In genomic region chr17:48037036-48037881, GRCh38 we compare ENCODE assay signal across 8 cellular contexts. TPM values are rescaled to one million over a fixed set of nuclear protein-coding genes. Genes with fewer than 3 reads are reported as not detected.
DNase-seq lines count a peak whose midpoint lies in the region; ATAC-seq and TF ChIP-seq lines count a peak whose summit lies in the region.

Gene COPZ2, minus strand, starts transcription at chr17:48037797. Its CDS starts 20 bp downstream, at chr17:48037777.

- TF ChIP-seq CTCF in DND-41 (IDR thresholded peaks at IDR 0.05; ENCODE audit: borderline replicate concordance, extremely low read depth, low read length, poor library complexity, severe bottlenecking): peak; percentile 13
- peak; percentile 83 for TF ChIP-seq CTCF in activated CD8-positive, alpha-beta T cell treated with anti-CD3 and anti-CD28 coated beads for 36 hours (IDR thresholded peaks at IDR 0.05)

- H4K20me1 ChIP-seq in DND-41 (ENCODE audit: insufficient read depth, low read length): no peaks in the 10 kb centered on the region; the same call in 1 of the 2 replicates

- WGBS in HUES64: 5% methylated on average over 81 of the region's 81 CpGs

- CTCF ChIA-PET in activated CD8-positive, alpha-beta T cell treated with anti-CD3 and anti-CD28 coated beads for 36 hours (lab: Charles Lee): interaction anchor here (0.6 to 4.4 kb wide), 22 partner anchors 10 to 582 kb away, joined by 3 to 55 read pairs (median 5); partner anchors contain the start of genes CBX1, CDK5RAP3 and NFE2L1

- H3K27me3 Mint-ChIP-seq in activated CD8-positive, alpha-beta T cell treated with anti-CD3 and anti-CD28 coated beads for 36 hours: peaks cover 29% of the 10 kb centered on the region

- no peaks in the 10 kb centered on the region for H3K9me3 Mint-ChIP-seq in activated CD8-positive, alpha-beta T cell treated with anti-CD3 and anti-CD28 coated beads for 36 hours

- H3K4me2 ChIP-seq in DND-41 (ENCODE audit: insufficient read depth, low read length): no peak within 1 kb of the TSS

- H3K36me3 ChIP-seq in DND-41 (ENCODE audit: insufficient read depth, low read length) (no peaks in the 10 kb centered on the region), HUES64 (ENCODE audit: insufficient read depth, low read length) (no peaks in the 10 kb centered on the region), stomach smooth muscle (ENCODE audit: control insufficient read depth in 2 of 2, insufficient read depth in 2 of 2, low read length in 2 of 2) (peaks cover 0 to 3% of the 10 kb centered on the region in 2 donors)

- H3K27me3 ChIP-seq in DND-41 (ENCODE audit: insufficient read depth, low read length, poor library complexity) (peaks cover 47% of the 10 kb centered on the region), HUES64 (ENCODE audit: insufficient read depth, low read length) (peaks cover 37% of the 10 kb centered on the region), mononuclear cell (ENCODE audit: insufficient read depth, low read length) (peaks cover 27% of the 10 kb centered on the region), stomach smooth muscle (ENCODE audit: control insufficient read depth in 1 of 2, insufficient read depth in 2 of 2, low read length in 2 of 2) (no peaks in the 10 kb centered on the region)

- peak within 1 kb of the TSS; percentile 72 for H3K4me3 Mint-ChIP-seq in activated CD8-positive, alpha-beta T cell treated with anti-CD3 and anti-CD28 coated beads for 36 hours

- in situ Hi-C loops in endometrial microvascular endothelial cells (cut with HindIII; ENCODE audit: inconsistent ontology term, low pct_unique_long_range_greater_than_20kb, low sequenced_read_pairs): no loop called here

- no peak within 1 kb of the TSS for H3K27ac ChIP-seq in DND-41 (ENCODE audit: low read length)
- H3K27ac ChIP-seq in HUES64 (ENCODE audit: low read depth, low read length): no peak within 1 kb of the TSS
- H3K27ac ChIP-seq in stomach smooth muscle (ENCODE audit: low read length): peak within 1 kb of the TSS; percentile 66

- ATAC-seq in DND-41 (ENCODE audit: insufficient read depth, low read depth) (no peak), GM21528 (IDR thresholded peaks at IDR 0.05; ENCODE audit: low FRiP score, unreplicated experiment) (no peak)
- peak; percentile 92 for ATAC-seq in activated CD8-positive, alpha-beta T cell treated with anti-CD3 and anti-CD28 coated beads for 36 hours

- H3K9me3 ChIP-seq in DND-41 (ENCODE audit: insufficient read depth, low read length, severe bottlenecking) (no peaks in the 10 kb centered on the region), HUES64 (ENCODE audit: insufficient read depth, low read depth, low read length) (no peaks in the 10 kb centered on the region), mononuclear cell (ENCODE audit: low read depth, low read length) (no peaks in the 10 kb centered on the region), stomach smooth muscle (ENCODE audit: control insufficient read depth in 2 of 2, low read length in 2 of 2) (no peaks in the 10 kb centered on the region)

- H3K4me1 Mint-ChIP-seq in activated CD8-positive, alpha-beta T cell treated with anti-CD3 and anti-CD28 coated beads for 36 hours (ENCODE audit: low read depth): peaks cover 8% of the 10 kb centered on the region

- no peak for DNase-seq in DND-41
- peak; percentile 74 for DNase-seq in activated CD8-positive, alpha-beta T cell treated with anti-CD3 and anti-CD28 coated beads for 36 hours
- no peak for DNase-seq in DMS114 treated with DMSO at 0.1 percent for 48 hours (lab: John Stamatoyannopoulos, UW; ENCODE audit: unreplicated experiment)

- POLR2A ChIA-PET in activated CD8-positive, alpha-beta T cell treated with anti-CD3 and anti-CD28 coated beads for 36 hours (lab: Charles Lee): interaction anchor here (0.6 to 4.8 kb wide), 3 partner anchors 11 to 334 kb away, joined by 3 to 26 read pairs (median 4); partner anchors contain the start of gene NFE2L1

- H3K4me3 ChIP-seq in DND-41 (ENCODE audit: low read depth in 1 of 2, low read length in 2 of 2) (no peak within 1 kb of the TSS), HUES64 (ENCODE audit: low read length) (peak within 1 kb of the TSS; percentile 67), mononuclear cell (ENCODE audit: low read length) (peak within 1 kb of the TSS; percentile 47), stomach smooth muscle (ENCODE audit: low read length in 2 of 2) (peak within 1 kb of the TSS; percentile 69 to 82)

- intact Hi-C loops in activated CD8-positive, alpha-beta T cell treated with anti-CD3 and anti-CD28 coated beads for 36 hours (cut with micrococcal nuclease): no loop called here

- peak within 1 kb of the TSS; percentile 58 for H3K27ac Mint-ChIP-seq in activated CD8-positive, alpha-beta T cell treated with anti-CD3 and anti-CD28 coated beads for 36 hours

- no peak within 1 kb of the TSS for H2AFZ ChIP-seq in DND-41 (ENCODE audit: low read depth, low read length)

- no peaks in the 10 kb centered on the region for H3K4me1 ChIP-seq in DND-41 (ENCODE audit: insufficient read depth, low read length)
- peaks cover 4% of the 10 kb centered on the region; the same call in 1 of the 2 replicates for H3K4me1 ChIP-seq in HUES64 (ENCODE audit: insufficient read depth, low read length)
- H3K4me1 ChIP-seq in mononuclear cell (ENCODE audit: insufficient read depth, low read length): peaks cover 14% of the 10 kb centered on the region
- peaks cover 15% of the 10 kb centered on the region for H3K4me1 ChIP-seq in stomach smooth muscle (ENCODE audit: control insufficient read depth, insufficient read depth, low read length)

- H3K79me2 ChIP-seq in DND-41 (ENCODE audit: insufficient read depth, low read length): no peaks in the 10 kb centered on the region

- no peaks in the 10 kb centered on the region for H3K36me3 Mint-ChIP-seq in activated CD8-positive, alpha-beta T cell treated with anti-CD3 and anti-CD28 coated beads for 36 hours (ENCODE audit: low read depth)

- H3K9ac ChIP-seq in DND-41 (ENCODE audit: low read depth, low read length) (no peak within 1 kb of the TSS), HUES64 (ENCODE audit: low read depth, low read length) (no peak within 1 kb of the TSS), stomach smooth muscle (ENCODE audit: low read length in 2 of 2) (peak within 1 kb of the TSS; percentile 60 to 65)

RNA-seq across cellular contexts. Expression of gene COPZ2, which starts in this region (rescaled TPM):
- 0.70 TPM for polyA plus RNA-seq in HUES64 (2013, experiment 1 of 2)
- polyA plus RNA-seq in HUES64 (2013, experiment 2 of 2): 1.2 TPM
- 1 to 10 TPM; 4.3 to 4.6 TPM for total RNA-seq in activated CD8-positive, alpha-beta T cell treated with anti-CD3 and anti-CD28 coated beads for 36 hours
- 18.2 TPM for total RNA-seq in endometrial microvascular endothelial cells (ENCODE audit: inconsistent ontology term)
- total RNA-seq in mononuclear cell: 0.52 TPM

Comparison
In these comparisons a context has a peak if more than half of its experiments do, and no peak if none do; other contexts are left out.
1. H3K4me3 ChIP-seq: peak in HUES64 (single experiment), mononuclear cell (single experiment) and stomach smooth muscle (2 of 2); none in DND-41 (0 of 2).
2. H3K9ac ChIP-seq: peak in stomach smooth muscle (2 of 2); none in DND-41 (single experiment) and HUES64 (single experiment).